8 cellular contexts compared by ENCODE assay signal in the genomic region with DNA sequence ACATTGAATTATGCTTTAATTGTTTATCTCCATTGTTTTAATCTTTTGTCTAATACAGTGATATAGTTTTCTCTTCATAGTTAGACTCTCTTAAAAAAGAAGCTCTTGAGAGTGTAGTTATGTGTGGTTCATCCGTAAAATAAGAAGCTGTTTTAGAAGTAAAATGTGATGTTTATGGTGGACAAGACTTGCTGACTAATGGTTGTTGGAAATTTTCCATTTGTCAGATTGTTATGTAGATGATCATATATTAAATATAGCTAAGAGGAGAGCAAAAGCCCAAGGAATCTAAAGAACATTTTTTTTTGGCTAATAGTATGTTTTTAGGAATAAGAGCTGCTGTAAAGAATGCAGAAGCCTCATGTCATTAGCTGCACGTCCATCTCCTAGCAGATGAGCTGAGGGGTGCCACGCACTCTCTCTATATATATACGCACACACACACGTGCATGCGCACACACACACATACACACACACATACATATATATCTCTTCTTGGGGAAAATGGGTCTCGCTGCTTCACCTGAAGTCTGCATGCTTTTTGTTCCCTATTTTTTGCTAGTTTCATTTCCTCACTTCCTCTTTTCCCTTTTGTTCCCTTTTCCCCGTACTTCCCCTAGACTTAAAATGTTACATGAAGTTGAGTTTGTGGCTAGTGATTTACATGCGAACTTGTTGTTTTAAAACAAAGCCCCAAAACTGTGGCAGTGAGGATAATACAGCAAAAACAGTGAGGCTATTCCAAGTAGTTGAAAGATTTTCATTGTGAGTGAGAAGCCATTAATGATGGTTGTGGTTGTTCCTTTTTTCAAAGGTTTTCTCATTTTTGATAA.
A peak's percentile ranks its signal among the peaks of the same experiment; 100 is the strongest.
DNase-seq lines count a peak whose midpoint lies in the region; ATAC-seq and TF ChIP-seq lines count a peak whose summit lies in the region.

No MANE protein-coding gene starts in this region.

- H3K4me1 Mint-ChIP-seq in activated naive CD4-positive, alpha-beta T cell treated with anti-CD3 and anti-CD28 coated beads for 36 hours (ENCODE audit: low read depth), result peaks cover 74% of the 10 kb centered on the region

- peaks cover 37% of the 10 kb centered on the region for H3K4me1 ChIP-seq in RWPE2 (ENCODE audit: insufficient read depth, poor library complexity, severe bottlenecking)
- H3K4me1 ChIP-seq in thoracic aorta (ENCODE audit: control insufficient read depth in 1 of 2, low read depth in 2 of 2), result peaks cover 69 to 93% of the 10 kb centered on the region in 2 donors

- peaks cover 29% of the 10 kb centered on the region for H3K36me3 Mint-ChIP-seq in activated naive CD4-positive, alpha-beta T cell treated with anti-CD3 and anti-CD28 coated beads for 36 hours (ENCODE audit: low read depth)

- intact Hi-C loops in activated naive CD4-positive, alpha-beta T cell treated with anti-CD3 and anti-CD28 coated beads for 36 hours (cut with micrococcal nuclease), result no loop called here

- no peaks in the 10 kb centered on the region for H3K27me3 Mint-ChIP-seq in activated naive CD4-positive, alpha-beta T cell treated with anti-CD3 and anti-CD28 coated beads for 36 hours (ENCODE audit: low read depth)

- no peak overlapping the region for H3K4me3 Mint-ChIP-seq in activated naive CD4-positive, alpha-beta T cell treated with anti-CD3 and anti-CD28 coated beads for 36 hours

- no peaks in the 10 kb centered on the region for H3K27me3 ChIP-seq in RWPE2 (ENCODE audit: insufficient read depth, poor library complexity, severe bottlenecking)
- no peaks in the 10 kb centered on the region for H3K27me3 ChIP-seq in thoracic aorta (replicated peaks; ENCODE audit: insufficient read depth)

- CTCF ChIA-PET in activated naive CD4-positive, alpha-beta T cell treated with anti-CD3 and anti-CD28 coated beads for 36 hours (lab: Charles Lee), result interaction anchor here (0.7 to 0.9 kb wide), 2 partner anchors 12 to 71 kb away, joined by 3 read pairs; no protein-coding TSS in a partner anchor

- no peaks in the 10 kb centered on the region for H3K9me3 ChIP-seq in RWPE2 (ENCODE audit: severe bottlenecking)
- H3K9me3 ChIP-seq in thoracic aorta, result no peaks in the 10 kb centered on the region

- H3K36me3 ChIP-seq in RWPE2 (ENCODE audit: low read depth) (no peaks in the 10 kb centered on the region; the same call in 1 of the 2 replicates), thoracic aorta (peaks cover 6% of the 10 kb centered on the region)

- H3K9me3 Mint-ChIP-seq in activated naive CD4-positive, alpha-beta T cell treated with anti-CD3 and anti-CD28 coated beads for 36 hours, result no peaks in the 10 kb centered on the region

- peak overlapping the region; percentile 74 for H3K27ac Mint-ChIP-seq in activated naive CD4-positive, alpha-beta T cell treated with anti-CD3 and anti-CD28 coated beads for 36 hours

- H3K4me3 ChIP-seq in RWPE2 (ENCODE audit: severe bottlenecking) (no peak overlapping the region), thoracic aorta (peak overlapping the region; percentile 37)

- TF ChIP-seq CTCF in RWPE2 (IDR thresholded peaks at IDR 0.05; ENCODE audit: poor library complexity, severe bottlenecking) (no peak), thoracic aorta (IDR thresholded peaks at IDR 0.05) (no peak)

- ATAC-seq in HG02938 (IDR thresholded peaks at IDR 0.05; ENCODE audit: unreplicated experiment), result peak; percentile 82
- ATAC-seq in RWPE2 (ENCODE audit: low read depth), result no peak
- ATAC-seq in thoracic aorta (ENCODE audit: insufficient number of reproducible peaks, low FRiP score, low read depth), result no peak

- no peak for DNase-seq in activated naive CD4-positive, alpha-beta T cell treated with anti-CD3 and anti-CD28 coated beads for 36 hours
- DNase-seq in activated naive CD4-positive, alpha-beta T cell (lab: John Stamatoyannopoulos, UW), result no peak
- DNase-seq in RWPE2 (ENCODE audit: low spot score), result no peak
- peak; percentile 60 for DNase-seq in fibroblast of the conjunctiva (ENCODE audit: low read depth)
- no peak for DNase-seq in thoracic aorta (ENCODE audit: low spot score)
- no peak for DNase-seq in NCI-H345 treated with DMSO at 0.1 percent for 48 hours (lab: John Stamatoyannopoulos, UW; ENCODE audit: unreplicated experiment)
- no peak for DNase-seq in DMS79 (lab: John Stamatoyannopoulos, UW)

- peak overlapping the region; percentile 16 for H3K27ac ChIP-seq in RWPE2 (ENCODE audit: poor library complexity, severe bottlenecking)
- H3K27ac ChIP-seq in thoracic aorta, result peak overlapping the region; percentile 45 to 57
